19 cellular contexts compared by ENCODE assay signal in the genomic region with DNA sequence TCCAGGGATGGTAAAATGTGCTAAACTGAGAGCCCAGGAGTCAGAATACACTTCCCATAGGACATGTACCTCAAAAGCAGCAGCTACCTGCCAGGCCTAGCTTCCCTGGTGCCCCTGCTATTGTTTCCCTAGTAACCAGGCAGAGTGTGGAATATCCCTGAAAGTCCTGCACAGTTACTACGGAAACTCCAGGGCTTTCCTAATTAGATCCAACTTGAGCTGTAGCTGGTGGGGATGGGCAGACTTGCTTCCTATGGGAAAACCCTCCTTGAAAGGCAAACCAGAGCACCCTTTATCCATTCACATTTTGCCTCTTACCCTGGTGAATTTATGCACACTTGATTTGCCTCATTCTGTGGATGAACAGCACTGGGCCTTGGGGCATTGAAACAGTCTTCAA.
"Had no signal": no experiment of that assay in that cellular context is flagged by ENCODE, and none has a peak within 500 bp of the region (broad histone marks: within the 10 kb centered on the region; RNA-seq: fewer than 3 reads in every experiment).

No MANE protein-coding gene starts in this region.

- H3K4me3 Mint-ChIP-seq: natural killer cell had no signal

- H3K27ac Mint-ChIP-seq: natural killer cell, progenitor cell of endocrine pancreas had no signal

- DNase-seq: effector memory CD4-positive, alpha-beta T cell; gastrocnemius medialis; heart right ventricle; hypothalamus; kidney glomerular epithelial cell; mammary epithelial cell; natural killer cell; occipital lobe; pancreas; right cardiac atrium; small intestine; stimulated activated CD4-positive, alpha-beta T cell treated with anti-CD3 and anti-CD28 coated beads, Interleukin-12 subunit alpha, Interleukin-12 subunit beta, amount 100 ng/mL, for 4 hours; stimulated activated naive CD4-positive, alpha-beta T cell; stomach; substantia nigra; trophoblast cell had no signal

- H3K4me1 Mint-ChIP-seq: natural killer cell had no signal

- H3K27me3 Mint-ChIP-seq: progenitor cell of endocrine pancreas had no signal

- ATAC-seq: esophagus mucosa, gastrocnemius medialis, heart right ventricle, left lobe of liver, natural killer cell, pancreas, right cardiac atrium had no signal
